ENCODE assay signal across 8 cellular contexts in genomic region chr6:21593412-21593926, GRCh38. TPM values are rescaled to one million over a fixed set of nuclear protein-coding genes. Genes with fewer than 3 reads are reported as not detected.
A peak's percentile ranks its signal among the peaks of the same experiment; 100 is the strongest.
DNase-seq lines count a peak whose midpoint lies in the region; ATAC-seq and TF ChIP-seq lines count a peak whose summit lies in the region.

TSS of gene SOX4 (plus strand) at chr6:21593751. CDS start at chr6:21594535, 784 bp downstream.

- no peaks in the 10 kb centered on the region for H3K27me3 Mint-ChIP-seq in mesothelial cell of epicardium (ENCODE audit: low read depth)

- TF ChIP-seq CTCF in epithelial cell of proximal tubule (conservative IDR thresholded peaks at IDR 0.05; ENCODE audit: low read depth, low read length) (no peak), mesothelial cell of epicardium (IDR thresholded peaks at IDR 0.05; ENCODE audit: unreplicated experiment) (no peak)

- H3K36me3 Mint-ChIP-seq in mesothelial cell of epicardium = peaks cover 22% of the 10 kb centered on the region

- ATAC-seq in GM21526 (IDR thresholded peaks at IDR 0.05; ENCODE audit: low FRiP score, unreplicated experiment) = peak; percentile 72
- peak; percentile 73 for ATAC-seq in stimulated activated naive CD8-positive, alpha-beta T cell treated with anti-CD3 and anti-CD28 coated beads, Interleukin-15, Interleukin-2, amounts not matched to agents 100 U/mL and 50 U/mL, for 24 hours

- H3K9me3 Mint-ChIP-seq in mesothelial cell of epicardium = no peaks in the 10 kb centered on the region

- no peak within 1 kb of the TSS for H3K4me3 Mint-ChIP-seq in mesothelial cell of epicardium

- H3K4me1 Mint-ChIP-seq in mesothelial cell of epicardium = peaks cover 19% of the 10 kb centered on the region

- H3K27ac Mint-ChIP-seq in mesothelial cell of epicardium = peak within 1 kb of the TSS; percentile 98

- DNase-seq in DMS53 treated with DMSO at 0.1 percent for 48 hours (lab: John Stamatoyannopoulos, UW; ENCODE audit: unreplicated experiment) (peak; percentile 93), HUDEP-2 (lab: John Stamatoyannopoulos, UW; ENCODE audit: unreplicated experiment in 76 of 76) (peak in 72 of 76 experiments; percentile 8 to 87 (median 63)), NOMO-1 (lab: John Stamatoyannopoulos, UW; ENCODE audit: unreplicated experiment in 2 of 2) (peak; percentile 96), epithelial cell of proximal tubule (ENCODE audit: low read depth) (peak; percentile 79), mesothelial cell of epicardium (ENCODE audit: low spot score in 2 of 2, unreplicated experiment in 2 of 2) (peak; percentile 93 to 94)
- peak; percentile 68 for DNase-seq in activated CD8-positive, alpha-beta memory T cell treated with anti-CD3 and anti-CD28 coated beads, Interleukin-2, amount 50 U/mL, for 4 hours
- peak; percentile 70 for DNase-seq in stimulated activated naive CD8-positive, alpha-beta T cell treated with anti-CD3 and anti-CD28 coated beads, Interleukin-15, Interleukin-2, amounts not matched to agents 100 U/mL and 50 U/mL, for 24 hours

- H3K4me3 ChIP-seq in epithelial cell of proximal tubule (ENCODE audit: low read depth, low read length) = peak within 1 kb of the TSS; percentile 91

RNA-seq across cellular contexts. Expression of gene SOX4, which starts in this region (rescaled TPM):
- total RNA-seq in epithelial cell of proximal tubule (59.8 and 105 TPM in 2 replicates), mesothelial cell of epicardium (221 to 224 TPM (median 223 TPM) in 3 replicates)

Comparison
In these comparisons a context has a peak if more than half of its experiments do, and no peak if none do; other contexts are left out.
1. Peak in every context shown above with its lines: DNase-seq, ATAC-seq and H3K4me3 ChIP-seq.